Comparison of ENCODE assay signal across 8 cellular contexts in genomic region chr2:43158259-43158880, GRCh38.
DNase-seq lines count a peak whose midpoint lies in the region; ATAC-seq and TF ChIP-seq lines count a peak whose summit lies in the region.

No MANE protein-coding gene starts in this region.

- H3K4me2 ChIP-seq in GM23248 (ENCODE audit: unreplicated experiment), result peak overlapping the region; percentile 49

- H3K4me1 ChIP-seq in GM23248 (ENCODE audit: insufficient read depth) (peaks cover 26% of the 10 kb centered on the region), sigmoid colon (peaks cover 0 to 30% (median 27%) of the 10 kb centered on the region in 4 donors)

- no peaks in the 10 kb centered on the region for H4K20me1 ChIP-seq in GM23248 (ENCODE audit: insufficient read depth)

- no peaks in the 10 kb centered on the region for H3K36me3 Mint-ChIP-seq in CD4-positive, alpha-beta T cell (ENCODE audit: low read depth)

- ATAC-seq in CD4-positive, alpha-beta T cell (ENCODE audit: poor library complexity), result peak; percentile 67

- peaks cover 89% of the 10 kb centered on the region for H3K4me1 Mint-ChIP-seq in CD4-positive, alpha-beta T cell (ENCODE audit: low read depth)

- peak in 7 of 10 experiments; percentile 43 to 69 (median 64) for DNase-seq in CD4-positive, alpha-beta T cell
- DNase-seq in GM23248 (peak; percentile 90), MV-4-11 (lab: John Stamatoyannopoulos, UW) (peak; percentile 94), head of caudate nucleus (peak in 22 of 42 donors; percentile 22 to 56 (median 32)), sigmoid colon (peak; percentile 95), cortex of kidney (lab: John Stamatoyannopoulos, UW) (no peak), NCI-H1436 treated with DMSO at 0.1 percent for 48 hours (lab: John Stamatoyannopoulos, UW) (no peak)
- peak; percentile 40 for DNase-seq in activated T-helper 9 cell treated with anti-CD3 and anti-CD28 coated beads, Interleukin-2, amount 50 U/mL, for 16 hours (ENCODE audit: low read depth)

- H3K27ac ChIP-seq in CD4-positive, alpha-beta T cell (ENCODE audit: low read depth, low read length), result peak overlapping the region; percentile 91
- peak overlapping the region; percentile 97 for H3K27ac ChIP-seq in GM23248
- H3K27ac ChIP-seq in sigmoid colon, result peak overlapping the region; percentile 83 to 88 (median 86)

- 6 to 17% methylated on average over 9 to 11 of the region's 11 CpGs for WGBS in GM23248 (ENCODE audit: low coverage in 1 of 2, low lambda C conversion rate in 2 of 2, missing lambda C conversion rate in 2 of 2), 2 experiments
- 14 to 32% methylated on average over 11 of the region's 11 CpGs for WGBS in sigmoid colon, 2 donors

- peak overlapping the region; percentile 82 for H3K9ac ChIP-seq in GM23248

- POLR2A ChIA-PET in CD4-positive, alpha-beta T cell (lab: Charles Lee), result interaction anchor here (0.9 to 6.1 kb wide), 7 partner anchors 9 to 68 kb away, joined by 3 to 85 read pairs (median 5); partner anchors contain the start of gene ZFP36L2

- no peaks in the 10 kb centered on the region for H3K36me3 ChIP-seq in GM23248 (ENCODE audit: low read depth)
- no peaks in the 10 kb centered on the region for H3K36me3 ChIP-seq in sigmoid colon

- H3K9me3 ChIP-seq in CD4-positive, alpha-beta T cell (ENCODE audit: control insufficient read depth, low read length), result no peaks in the 10 kb centered on the region
- H3K9me3 ChIP-seq in GM23248 (ENCODE audit: low read depth) (no peaks in the 10 kb centered on the region), sigmoid colon (no peaks in the 10 kb centered on the region)

- H3K9me3 Mint-ChIP-seq in CD4-positive, alpha-beta T cell, result no peaks in the 10 kb centered on the region

- in situ Hi-C loops in GM23248 (cut with MboI), result no loop called here

- no peaks in the 10 kb centered on the region for H3K27me3 Mint-ChIP-seq in CD4-positive, alpha-beta T cell

- no peak for TF ChIP-seq EP300 in sigmoid colon (IDR thresholded peaks at IDR 0.05)

- no peaks in the 10 kb centered on the region for H3K27me3 ChIP-seq in CD4-positive, alpha-beta T cell (ENCODE audit: control insufficient read depth, insufficient read depth, low read length)
- no peaks in the 10 kb centered on the region for H3K27me3 ChIP-seq in GM23248 (replicated peaks; ENCODE audit: insufficient read depth)
- no peaks in the 10 kb centered on the region for H3K27me3 ChIP-seq in sigmoid colon

- H3F3A ChIP-seq in GM23248 (ENCODE audit: insufficient read depth), result peaks cover 15% of the 10 kb centered on the region; the same call in 1 of the 2 replicates

- no peak for TF ChIP-seq CTCF in CD4-positive, alpha-beta T cell (IDR thresholded peaks at IDR 0.05)
- no peak for TF ChIP-seq CTCF in sigmoid colon (IDR thresholded peaks at IDR 0.05)

- intact Hi-C loops in CD4-positive, alpha-beta T cell (cut with DNase I, micrococcal nuclease), result loop anchor here (1.0 to 2.0 kb wide), 5 partner anchors 14 to 61 kb away; no protein-coding TSS in a partner anchor
- intact Hi-C loops in head of caudate nucleus (cut with DNase I), result no loop called here
- intact Hi-C loops in sigmoid colon (cut with DNase I), result loop anchor here (1.0 to 5.0 kb wide), 5 partner anchors 20 to 181 kb away; no protein-coding TSS in a partner anchor

- peak overlapping the region; percentile 77 for H3K4me3 Mint-ChIP-seq in CD4-positive, alpha-beta T cell

- H3K4me3 ChIP-seq in GM23248 (peak overlapping the region; percentile 43), sigmoid colon (peak overlapping the region in 2 of 4 donors; percentile 1 to 17)

- no peaks in the 10 kb centered on the region for H3K79me2 ChIP-seq in GM23248 (ENCODE audit: insufficient read depth)

- H3K27ac Mint-ChIP-seq in CD4-positive, alpha-beta T cell, result peak overlapping the region; percentile 98

- CTCF ChIA-PET in CD4-positive, alpha-beta T cell (lab: Charles Lee), result interaction anchor here (0.7 to 1.3 kb wide), 3 partner anchors 18 to 134 kb away, joined by 3 read pairs; no protein-coding TSS in a partner anchor

- TF ChIP-seq POLR2A in sigmoid colon (IDR thresholded peaks at IDR 0.05), result no peak

- peak overlapping the region; percentile 63 for H2AFZ ChIP-seq in GM23248

- H3K9me2 ChIP-seq in GM23248 (ENCODE audit: insufficient read depth), result no peaks in the 10 kb centered on the region

Comparison
In these comparisons a context has a peak if more than half of its experiments do, and no peak if none do; other contexts are left out.
1. DNase-seq: peak in CD4-positive, alpha-beta T cell (7 of 10), GM23248 (single experiment), MV-4-11 (single experiment), activated T-helper 9 cell treated with anti-CD3 and anti-CD28 coated beads, Interleukin-2, amount 50 U/mL, for 16 hours (single experiment), head of caudate nucleus (22 of 42) and sigmoid colon (single experiment); none in cortex of kidney (single experiment) and NCI-H1436 treated with DMSO at 0.1 percent for 48 hours (single experiment).
2. Peak in every context shown above with its lines, with median percentiles within 50 percentile points of each other: H3K27ac ChIP-seq.